ENCODE assay signal across 24 cellular contexts in the genomic region with DNA sequence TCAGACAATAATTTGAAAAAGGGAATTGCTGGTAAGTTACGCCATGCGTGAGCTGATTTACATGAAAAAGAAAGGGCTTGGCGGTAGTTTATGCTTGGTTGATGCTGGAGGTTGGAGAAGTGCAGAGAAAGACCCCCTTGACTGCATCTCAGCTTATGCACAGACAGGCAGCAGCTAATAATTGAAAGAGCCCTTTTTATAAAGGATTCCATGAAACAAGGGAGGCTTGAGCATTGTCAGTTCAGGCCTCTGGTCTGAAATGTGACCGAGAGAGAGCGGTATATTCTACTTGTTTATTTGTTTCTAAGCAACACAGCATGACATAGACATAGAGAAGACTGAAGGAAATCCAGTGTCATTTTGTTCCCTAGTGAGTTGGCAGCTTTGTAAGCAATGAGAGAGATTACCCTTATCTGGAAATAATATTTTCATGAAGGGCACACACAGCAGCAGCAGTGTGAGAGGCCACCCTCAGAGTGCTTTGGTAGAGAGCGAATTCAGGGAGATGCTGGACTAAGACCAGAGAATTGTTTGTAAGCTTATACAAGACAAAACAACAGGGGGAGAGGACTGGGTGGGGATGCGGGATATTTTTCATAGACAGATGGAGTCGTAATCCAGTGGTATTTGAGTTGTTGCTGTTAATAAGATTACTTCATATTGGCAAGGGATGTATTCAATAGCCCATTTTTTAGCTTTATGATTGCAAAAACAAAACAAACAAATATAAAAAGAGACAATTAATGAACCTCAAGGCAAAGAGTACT. TPM values are rescaled to one million over a fixed set of nuclear protein-coding genes. Genes with fewer than 3 reads are reported as not detected.
A peak's percentile ranks its signal among the peaks of the same experiment; 100 is the strongest.
DNase-seq lines count a peak whose midpoint lies in the region; ATAC-seq and TF ChIP-seq lines count a peak whose summit lies in the region.
"Had no signal": no experiment of that assay in that cellular context is flagged by ENCODE, and none has a peak within 500 bp of the region (broad histone marks: within the 10 kb centered on the region; RNA-seq: fewer than 3 reads in every experiment).

No MANE protein-coding gene starts in this region.

- peak overlapping the region; percentile 7 for H3K27ac ChIP-seq in HUES48 (ENCODE audit: low read depth, low read length)
- no peak overlapping the region for H3K27ac ChIP-seq in brain microvascular endothelial cell
- peak overlapping the region; percentile 52 to 64 for H3K27ac ChIP-seq in right atrium auricular region
- H3K27ac ChIP-seq: spleen had no signal

- ATAC-seq in GM19035 (IDR thresholded peaks at IDR 0.05; ENCODE audit: unreplicated experiment) = no peak
- ATAC-seq: activated CD8-positive, alpha-beta memory T cell treated with anti-CD3 and anti-CD28 coated beads, Interleukin-2, amount 10 ng/mL, durations not matched to agents 7 days and 5 days; natural killer cell; stimulated activated naive CD8-positive, alpha-beta T cell treated with anti-CD3 and anti-CD28 coated beads, Interleukin-15, amount 100 ng/mL, for 72 hours had no signal

- H3K36me3 ChIP-seq in HUES48 (ENCODE audit: control insufficient read depth, insufficient read depth, low read length) (no peaks in the 10 kb centered on the region), brain microvascular endothelial cell (replicated peaks) (no peaks in the 10 kb centered on the region), right atrium auricular region (no peaks in the 10 kb centered on the region)
- H3K36me3 ChIP-seq: spleen had no signal

- peaks cover 15% of the 10 kb centered on the region for H3K4me1 ChIP-seq in HUES48 (ENCODE audit: control insufficient read depth, insufficient read depth, low read length)
- peaks cover 0 to 10% of the 10 kb centered on the region in 2 donors for H3K4me1 ChIP-seq in right atrium auricular region
- H3K4me1 ChIP-seq: spleen had no signal

- H3K9me3 ChIP-seq in HUES48 (ENCODE audit: control insufficient read depth, insufficient read depth, low read length) = no peaks in the 10 kb centered on the region
- no peaks in the 10 kb centered on the region for H3K9me3 ChIP-seq in right atrium auricular region
- H3K9me3 ChIP-seq: spleen had no signal

- DNase-seq in brain microvascular endothelial cell (peak; percentile 18), right atrium auricular region (ENCODE audit: low spot score) (no peak), pons (ENCODE audit: low spot score) (peak; percentile 28), NCI-H146 (lab: John Stamatoyannopoulos, UW) (no peak), T-helper 2 cell (no peak)
- DNase-seq in activated T-cell treated with anti-CD3 and anti-CD28 coated beads, Interleukin-2, amount 50 U/mL, for 48 hours = no peak
- DNase-seq: activated CD4-positive, alpha-beta T cell treated with anti-CD3 and anti-CD28 coated beads for 4 hours; activated CD8-positive, alpha-beta memory T cell treated with anti-CD3 and anti-CD28 coated beads, Interleukin-2, amount 10 ng/mL, durations not matched to agents 7 days and 5 days; activated naive CD8-positive, alpha-beta T cell treated with anti-CD3 and anti-CD28 coated beads, Interleukin-2, amount 10 ng/mL, durations not matched to agents 7 days and 5 days; CD4-positive, alpha-beta memory T cell; cortex of kidney; foreskin fibroblast; HCEC 1CT; kidney; mammary epithelial cell; natural killer cell; NCI-H1417; NCI-H2171; NCI-H526 treated with DMSO at 0.1 percent for 48 hours; spleen; stimulated activated CD4-positive, alpha-beta T cell treated with anti-CD3 and anti-CD28 coated beads, Interleukin-4, amount 100 ng/mL, for 24 hours; stimulated activated naive CD8-positive, alpha-beta T cell treated with anti-CD3 and anti-CD28 coated beads, Interleukin-15, amount 100 ng/mL, for 72 hours had no signal

- H3K9ac ChIP-seq in HUES48 (ENCODE audit: low read depth, low read length) = no peak overlapping the region

- H3K4me3 ChIP-seq in HUES48 (ENCODE audit: low read depth, low read length) = no peak overlapping the region
- H3K4me3 ChIP-seq in brain microvascular endothelial cell (ENCODE audit: low read depth, low read length) = no peak overlapping the region
- no peak overlapping the region for H3K4me3 ChIP-seq in right atrium auricular region
- H3K4me3 ChIP-seq: spleen had no signal

- H3K27me3 ChIP-seq in HUES48 (ENCODE audit: control insufficient read depth, insufficient read depth, low read length) (no peaks in the 10 kb centered on the region), brain microvascular endothelial cell (replicated peaks) (no peaks in the 10 kb centered on the region), right atrium auricular region (no peaks in the 10 kb centered on the region)
- H3K27me3 ChIP-seq: spleen had no signal

- in situ Hi-C loops in brain microvascular endothelial cell (cut with HindIII; ENCODE audit: low pct_ligation_motif_present, low sequenced_read_pairs) = no loop called here

- TF ChIP-seq CTCF in brain microvascular endothelial cell (IDR thresholded peaks at IDR 0.05; ENCODE audit: low read depth, low read length, missing control alignments) = no peak
- TF ChIP-seq CTCF in right atrium auricular region (IDR thresholded peaks at IDR 0.05) = no peak

RNA-seq across cellular contexts. Expression of gene LAMA2, which starts 34.6 kb away (rescaled TPM):
- total RNA-seq in right atrium auricular region = 100 to 1,000 TPM; 150 to 166 TPM
- total RNA-seq: activated naive CD8-positive, alpha-beta T cell treated with anti-CD3 and anti-CD28 coated beads, Interleukin-2, amount 10 ng/mL, durations not matched to agents 7 days and 5 days had no signal

Comparison
In these comparisons a context has a peak if more than half of its experiments do, and no peak if none do; other contexts are left out.
1. DNase-seq: peak in brain microvascular endothelial cell (single experiment) and pons (single experiment); none in right atrium auricular region (single experiment), NCI-H146 (single experiment), activated T-cell treated with anti-CD3 and anti-CD28 coated beads, Interleukin-2, amount 50 U/mL, for 48 hours (0 of 2) and T-helper 2 cell (0 of 5).